In genomic region chr7:155002411-155003214, GRCh38 we compare ENCODE assay signal across 8 cellular contexts. TPM values are rescaled to one million over a fixed set of nuclear protein-coding genes. Genes with fewer than 3 reads are reported as not detected.
DNase-seq lines count a peak whose midpoint lies in the region; ATAC-seq and TF ChIP-seq lines count a peak whose summit lies in the region.

A gene with protein sequence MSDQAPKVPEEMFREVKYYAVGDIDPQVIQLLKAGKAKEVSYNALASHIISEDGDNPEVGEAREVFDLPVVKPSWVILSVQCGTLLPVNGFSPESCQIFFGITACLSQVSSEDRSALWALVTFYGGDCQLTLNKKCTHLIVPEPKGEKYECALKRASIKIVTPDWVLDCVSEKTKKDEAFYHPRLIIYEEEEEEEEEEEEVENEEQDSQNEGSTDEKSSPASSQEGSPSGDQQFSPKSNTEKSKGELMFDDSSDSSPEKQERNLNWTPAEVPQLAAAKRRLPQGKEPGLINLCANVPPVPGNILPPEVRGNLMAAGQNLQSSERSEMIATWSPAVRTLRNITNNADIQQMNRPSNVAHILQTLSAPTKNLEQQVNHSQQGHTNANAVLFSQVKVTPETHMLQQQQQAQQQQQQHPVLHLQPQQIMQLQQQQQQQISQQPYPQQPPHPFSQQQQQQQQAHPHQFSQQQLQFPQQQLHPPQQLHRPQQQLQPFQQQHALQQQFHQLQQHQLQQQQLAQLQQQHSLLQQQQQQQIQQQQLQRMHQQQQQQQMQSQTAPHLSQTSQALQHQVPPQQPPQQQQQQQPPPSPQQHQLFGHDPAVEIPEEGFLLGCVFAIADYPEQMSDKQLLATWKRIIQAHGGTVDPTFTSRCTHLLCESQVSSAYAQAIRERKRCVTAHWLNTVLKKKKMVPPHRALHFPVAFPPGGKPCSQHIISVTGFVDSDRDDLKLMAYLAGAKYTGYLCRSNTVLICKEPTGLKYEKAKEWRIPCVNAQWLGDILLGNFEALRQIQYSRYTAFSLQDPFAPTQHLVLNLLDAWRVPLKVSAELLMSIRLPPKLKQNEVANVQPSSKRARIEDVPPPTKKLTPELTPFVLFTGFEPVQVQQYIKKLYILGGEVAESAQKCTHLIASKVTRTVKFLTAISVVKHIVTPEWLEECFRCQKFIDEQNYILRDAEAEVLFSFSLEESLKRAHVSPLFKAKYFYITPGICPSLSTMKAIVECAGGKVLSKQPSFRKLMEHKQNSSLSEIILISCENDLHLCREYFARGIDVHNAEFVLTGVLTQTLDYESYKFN (minus strand): TSS chr7:155003124. CDS start chr7:155002929, 195 bp downstream.

- ATAC-seq in GM18870 (IDR thresholded peaks at IDR 0.05; ENCODE audit: unreplicated experiment) = peak; percentile 19
- peak; percentile 54 for ATAC-seq in HG03095 (IDR thresholded peaks at IDR 0.05; ENCODE audit: unreplicated experiment)
- ATAC-seq in activated T-helper 17 cell treated with anti-CD3 and anti-CD28 coated beads, Interleukin-2, amount 50 U/mL, for 72 hours (replicated peaks) = peak; percentile 61
- peak; percentile 75 for ATAC-seq in foreskin keratinocyte

- peaks cover 6% of the 10 kb centered on the region for H3K4me1 ChIP-seq in foreskin keratinocyte
- peaks cover 0 to 25% (median 12%) of the 10 kb centered on the region in 4 donors for H3K4me1 ChIP-seq in transverse colon

- in situ Hi-C loops in transverse colon (cut with MboI; ENCODE audit: low pct_ligation_motif_present in 1 of 4, low pct_unique_long_range_greater_than_20kb in 1 of 4, low sequenced_read_pairs in 3 of 4) = no loop called here

- no peaks in the 10 kb centered on the region for H3K27me3 Mint-ChIP-seq in activated T-helper 17 cell treated with anti-CD3 and anti-CD28 coated beads, Interleukin-2, amount 50 U/mL, for 72 hours

- WGBS in transverse colon (ENCODE audit: low coverage in 1 of 2), 2 donors = 1% methylated on average over 46 of the region's 128 CpGs; no CpG with 5 or more reads in 1 of the 2 donors

- no peak for TF ChIP-seq EP300 in transverse colon (IDR thresholded peaks at IDR 0.05; ENCODE audit: low read depth)

- H3K27ac Mint-ChIP-seq in activated T-helper 17 cell treated with anti-CD3 and anti-CD28 coated beads, Interleukin-2, amount 50 U/mL, for 72 hours = peak within 1 kb of the TSS; percentile 91

- peak within 1 kb of the TSS; percentile 90 for H3K4me3 Mint-ChIP-seq in activated T-helper 17 cell treated with anti-CD3 and anti-CD28 coated beads, Interleukin-2, amount 50 U/mL, for 72 hours

- TF ChIP-seq CTCF in C4-2B (conservative IDR thresholded peaks at IDR 0.05) = no peak
- no peak for TF ChIP-seq CTCF in foreskin keratinocyte (conservative IDR thresholded peaks at IDR 0.05)
- no peak for TF ChIP-seq CTCF in transverse colon (IDR thresholded peaks at IDR 0.05)

- H3K27ac ChIP-seq in C4-2B (peak within 1 kb of the TSS; percentile 96), foreskin keratinocyte (peak within 1 kb of the TSS; percentile 100), transverse colon (peak within 1 kb of the TSS; percentile 89 to 95 (median 92))

- H3K9me3 ChIP-seq in transverse colon = no peaks in the 10 kb centered on the region

- intact Hi-C loops in transverse colon (cut with DNase I; ENCODE audit: low total_unique reads) = loop anchor here (5.0 kb wide), 1 partner anchor 295 kb away; the partner anchor contains the start of gene INSIG1

- H3K27me3 ChIP-seq in foreskin keratinocyte (no peaks in the 10 kb centered on the region), transverse colon (no peaks in the 10 kb centered on the region)

- H3K9me3 Mint-ChIP-seq in activated T-helper 17 cell treated with anti-CD3 and anti-CD28 coated beads, Interleukin-2, amount 50 U/mL, for 72 hours = no peaks in the 10 kb centered on the region

- peak; percentile 64 for DNase-seq in NCI-H774 (lab: John Stamatoyannopoulos, UW)
- no peak for DNase-seq in foreskin keratinocyte
- peak in 47 of 56 donors; percentile 28 to 92 (median 75) for DNase-seq in nucleus accumbens (lab: John Stamatoyannopoulos, UW)
- DNase-seq in transverse colon = peak; percentile 49

- peak within 1 kb of the TSS; percentile 83 to 97 (median 92) for H3K4me3 ChIP-seq in transverse colon

- H3K36me3 ChIP-seq in transverse colon = peaks cover 0 to 4% (median 0%) of the 10 kb centered on the region in 4 donors

- H3K36me3 Mint-ChIP-seq in activated T-helper 17 cell treated with anti-CD3 and anti-CD28 coated beads, Interleukin-2, amount 50 U/mL, for 72 hours (ENCODE audit: low read depth) = peaks cover 46% of the 10 kb centered on the region

- H3K4me1 Mint-ChIP-seq in activated T-helper 17 cell treated with anti-CD3 and anti-CD28 coated beads, Interleukin-2, amount 50 U/mL, for 72 hours = peaks cover 5% of the 10 kb centered on the region

- TF ChIP-seq POLR2A in transverse colon (IDR thresholded peaks at IDR 0.05) = no peak

RNA-seq across cellular contexts. Expression of the gene that starts here (rescaled TPM):
- 10 to 100 TPM; 21.7 to 32.0 TPM for total RNA-seq in activated T-helper 17 cell treated with anti-CD3 and anti-CD28 coated beads, Interleukin-2, amount 50 U/mL, for 72 hours
- total RNA-seq in foreskin keratinocyte (12.1 and 13.1 TPM in 2 replicates), transverse colon (100 to 1,000 TPM in 1 of 4 donors, 10 to 100 TPM in 2, 1 to 10 TPM in 1; 8.2 to 410 (median 13.3) TPM)
- 5.0 and 6.8 TPM in 2 replicates for polyA plus RNA-seq in foreskin keratinocyte

Comparison
In these comparisons a context has a peak if more than half of its experiments do, and no peak if none do; other contexts are left out.
1. ATAC-seq: peak in every context shown above with its lines; median percentile 75 in foreskin keratinocyte; 61 in activated T-helper 17 cell treated with anti-CD3 and anti-CD28 coated beads, Interleukin-2, amount 50 U/mL, for 72 hours; 54 in HG03095; 19 in GM18870.
2. DNase-seq: peak in NCI-H774 (single experiment), nucleus accumbens (47 of 56) and transverse colon (single experiment); none in foreskin keratinocyte (0 of 2).
3. Peak in every context shown above with its lines, with median percentiles within 50 percentile points of each other: H3K27ac ChIP-seq.